9 cellular contexts compared by ENCODE assay signal in the genomic region with DNA sequence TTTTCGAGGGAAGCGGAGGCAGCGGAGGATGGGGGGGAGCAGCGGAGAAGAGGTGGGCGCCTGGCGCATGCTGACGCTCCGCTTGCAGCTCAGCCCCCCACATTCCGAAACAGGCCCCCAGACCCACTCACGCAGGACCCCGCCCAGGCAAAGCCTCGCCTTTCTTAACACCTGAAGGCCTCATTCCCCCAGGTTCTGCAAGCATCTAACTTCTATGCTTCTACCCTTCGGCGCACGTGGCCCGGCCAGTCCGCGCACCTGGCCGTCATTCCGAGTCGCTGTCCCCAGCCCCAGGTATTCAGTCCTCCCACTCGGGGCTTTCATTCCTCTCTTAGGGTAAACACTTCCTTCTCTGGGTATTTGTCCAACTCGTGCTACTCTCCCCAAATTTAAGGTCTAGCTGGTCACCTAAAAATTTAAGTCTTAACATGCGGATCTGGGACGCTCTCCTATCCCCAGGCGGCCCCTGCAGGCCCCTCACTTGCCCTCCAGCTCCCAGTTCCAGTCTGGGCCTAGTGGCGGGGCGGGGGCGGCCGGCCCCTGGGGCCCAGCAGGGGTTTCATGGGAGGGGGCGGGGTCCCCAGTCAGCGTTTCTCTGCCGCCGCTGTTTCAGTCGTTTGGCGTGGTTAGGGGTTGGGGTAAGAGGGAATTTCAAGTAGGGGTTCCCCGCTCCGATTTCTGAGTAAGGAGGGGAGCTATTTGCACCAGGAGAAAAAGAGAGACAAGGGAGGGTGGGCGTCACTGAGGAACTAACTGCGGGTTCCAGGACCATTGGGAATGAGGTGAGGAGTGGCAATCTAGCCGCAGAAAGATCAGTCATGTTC. TPM values are rescaled to one million over a fixed set of nuclear protein-coding genes. Genes with fewer than 3 reads are reported as not detected.
DNase-seq lines count a peak whose midpoint lies in the region; ATAC-seq lines count a peak whose summit lies in the region.
"Had no signal": no experiment of that assay in that cellular context is flagged by ENCODE, and none has a peak within 500 bp of the region (broad histone marks: within the 10 kb centered on the region; RNA-seq: fewer than 3 reads in every experiment).

No MANE protein-coding gene starts in this region.

- no peaks in the 10 kb centered on the region for H3K27me3 ChIP-seq in iPS-18a (ENCODE audit: control insufficient read depth, insufficient read depth, low read length)

- peaks cover 43% of the 10 kb centered on the region for H3K4me1 Mint-ChIP-seq in activated naive CD8-positive, alpha-beta T cell treated with anti-CD3 and anti-CD28 coated beads, Interleukin-2, amount 10 ng/mL, durations not matched to agents 7 days and 5 days

- peak overlapping the region; percentile 64 for H3K27ac ChIP-seq in iPS-18a (ENCODE audit: low read length)

- no peaks in the 10 kb centered on the region for H3K9me3 ChIP-seq in iPS-18a (ENCODE audit: control insufficient read depth, low read depth, low read length)

- H3K4me3 Mint-ChIP-seq in activated naive CD8-positive, alpha-beta T cell treated with anti-CD3 and anti-CD28 coated beads, Interleukin-2, amount 10 ng/mL, durations not matched to agents 7 days and 5 days, result peak overlapping the region; percentile 99

- H3K36me3 ChIP-seq in iPS-18a (ENCODE audit: control insufficient read depth, low read depth, low read length), result no peaks in the 10 kb centered on the region

- no peak for ATAC-seq in activated naive CD8-positive, alpha-beta T cell treated with anti-CD3 and anti-CD28 coated beads, Interleukin-2, amount 10 ng/mL, durations not matched to agents 7 days and 5 days (ENCODE audit: low read depth)
- ATAC-seq in HG02885 (IDR thresholded peaks at IDR 0.05; ENCODE audit: poor library complexity, unreplicated experiment), result no peak
- ATAC-seq in HG03378 (IDR thresholded peaks at IDR 0.05; ENCODE audit: unreplicated experiment), result no peak

- H3K27me3 Mint-ChIP-seq in activated naive CD8-positive, alpha-beta T cell treated with anti-CD3 and anti-CD28 coated beads, Interleukin-2, amount 10 ng/mL, durations not matched to agents 7 days and 5 days, result no peaks in the 10 kb centered on the region

- no peaks in the 10 kb centered on the region for H3K9me3 Mint-ChIP-seq in activated naive CD8-positive, alpha-beta T cell treated with anti-CD3 and anti-CD28 coated beads, Interleukin-2, amount 10 ng/mL, durations not matched to agents 7 days and 5 days

- POLR2A ChIA-PET in activated naive CD8-positive, alpha-beta T cell treated with anti-CD3 and anti-CD28 coated beads, Interleukin-2, amount 10 ng/mL, durations not matched to agents 7 days and 5 days (lab: Charles Lee), result interaction anchor here (1.3 to 3.8 kb wide), 7 partner anchors 12 to 51 kb away, joined by 3 to 30 read pairs (median 10); a partner anchor contains a TSS

- DNase-seq in NCI-H2107 treated with DMSO at 0.1 percent for 48 hours (lab: John Stamatoyannopoulos, UW; ENCODE audit: unreplicated experiment) (peak; percentile 50), NCI-H2107 (lab: John Stamatoyannopoulos, UW) (no peak), NCI-H526 (lab: John Stamatoyannopoulos, UW) (peak; percentile 83 to 95)
- DNase-seq in activated naive CD8-positive, alpha-beta T cell treated with anti-CD3 and anti-CD28 coated beads, Interleukin-2, amount 10 ng/mL, durations not matched to agents 7 days and 5 days, result no peak
- peak; percentile 65 for DNase-seq in stimulated activated CD4-positive, alpha-beta T cell treated with anti-CD3 and anti-CD28 coated beads, Interleukin-12 subunit alpha, Interleukin-12 subunit beta, amount 100 ng/mL, for 4 hours

- H3K4me1 ChIP-seq in iPS-18a (ENCODE audit: control insufficient read depth, low read depth, low read length), result peaks cover 10% of the 10 kb centered on the region

- peak overlapping the region; percentile 90 for H3K27ac Mint-ChIP-seq in activated naive CD8-positive, alpha-beta T cell treated with anti-CD3 and anti-CD28 coated beads, Interleukin-2, amount 10 ng/mL, durations not matched to agents 7 days and 5 days

- peak overlapping the region; percentile 72 for H3K4me3 ChIP-seq in iPS-18a (ENCODE audit: low read length)

- H3K9ac ChIP-seq in iPS-18a (ENCODE audit: low read length), result peak overlapping the region; percentile 46

- H3K36me3 Mint-ChIP-seq in activated naive CD8-positive, alpha-beta T cell treated with anti-CD3 and anti-CD28 coated beads, Interleukin-2, amount 10 ng/mL, durations not matched to agents 7 days and 5 days, result no peaks in the 10 kb centered on the region

RNA-seq across cellular contexts. Expression of a gene that starts 2.7 kb away (rescaled TPM):
- 10 to 100 TPM; 41.4 to 48.4 TPM for total RNA-seq in activated naive CD8-positive, alpha-beta T cell treated with anti-CD3 and anti-CD28 coated beads, Interleukin-2, amount 10 ng/mL, durations not matched to agents 7 days and 5 days

RNA-seq across cellular contexts. Expression of a gene that starts 6.5 kb away (rescaled TPM):
- 1 to 10 TPM; 1.1 to 1.9 TPM for total RNA-seq in activated naive CD8-positive, alpha-beta T cell treated with anti-CD3 and anti-CD28 coated beads, Interleukin-2, amount 10 ng/mL, durations not matched to agents 7 days and 5 days
- total RNA-seq: Daoy had no signal

RNA-seq across cellular contexts. Expression of a gene that starts 16.7 kb away (rescaled TPM):
- total RNA-seq in activated naive CD8-positive, alpha-beta T cell treated with anti-CD3 and anti-CD28 coated beads, Interleukin-2, amount 10 ng/mL, durations not matched to agents 7 days and 5 days, result 10 to 100 TPM; 46.2 to 48.9 TPM

RNA-seq across cellular contexts. Expression of a gene that starts 25.4 kb away (rescaled TPM):
- 100 to 1,000 TPM; 112 to 114 TPM for total RNA-seq in activated naive CD8-positive, alpha-beta T cell treated with anti-CD3 and anti-CD28 coated beads, Interleukin-2, amount 10 ng/mL, durations not matched to agents 7 days and 5 days

RNA-seq across cellular contexts. Expression of a gene that starts 29.3 kb away (rescaled TPM):
- total RNA-seq in activated naive CD8-positive, alpha-beta T cell treated with anti-CD3 and anti-CD28 coated beads, Interleukin-2, amount 10 ng/mL, durations not matched to agents 7 days and 5 days, result 10 to 100 TPM; 67.4 to 72.3 TPM

Comparison
In these comparisons a context has a peak if more than half of its experiments do, and no peak if none do; other contexts are left out.
1. DNase-seq: peak in NCI-H2107 treated with DMSO at 0.1 percent for 48 hours (single experiment), NCI-H526 (2 of 2) and stimulated activated CD4-positive, alpha-beta T cell treated with anti-CD3 and anti-CD28 coated beads, Interleukin-12 subunit alpha, Interleukin-12 subunit beta, amount 100 ng/mL, for 4 hours (single experiment); none in NCI-H2107 (single experiment) and activated naive CD8-positive, alpha-beta T cell treated with anti-CD3 and anti-CD28 coated beads, Interleukin-2, amount 10 ng/mL, durations not matched to agents 7 days and 5 days (single experiment).